Comparison of ENCODE assay signal across 8 cellular contexts in genomic region chr9:131657031-131657377, GRCh38.
A peak's percentile ranks its signal among the peaks of the same experiment; 100 is the strongest.
DNase-seq lines count a peak whose midpoint lies in the region; ATAC-seq and TF ChIP-seq lines count a peak whose summit lies in the region.

No MANE protein-coding gene starts in this region.

- no peak overlapping the region for H3K27ac ChIP-seq in rectal smooth muscle tissue (ENCODE audit: low read depth, low read length)

- no peaks in the 10 kb centered on the region for H3K36me3 ChIP-seq in rectal smooth muscle tissue (ENCODE audit: control insufficient read depth, insufficient read depth, low read length)

- ATAC-seq in GM19397 (IDR thresholded peaks at IDR 0.05; ENCODE audit: unreplicated experiment) = peak; percentile 8
- ATAC-seq in HG03354 (IDR thresholded peaks at IDR 0.05; ENCODE audit: poor library complexity, severe bottlenecking, unreplicated experiment) = peak; percentile 34

- no peaks in the 10 kb centered on the region for H3K27me3 ChIP-seq in rectal smooth muscle tissue (ENCODE audit: control insufficient read depth, insufficient read depth, low read length)

- H3K4me3 Mint-ChIP-seq in MCF 10A (ENCODE audit: unreplicated experiment) = no peak overlapping the region

- CTCF ChIA-PET in MCF 10A (lab: Yijun Ruan, JAX) = no interaction called here

- peaks cover 32% of the 10 kb centered on the region for H3K4me1 Mint-ChIP-seq in MCF 10A (ENCODE audit: insufficient read depth, unreplicated experiment)

- intact Hi-C loops in MCF 10A (cut with micrococcal nuclease) = no loop called here

- no peaks in the 10 kb centered on the region for H3K36me3 Mint-ChIP-seq in MCF 10A (ENCODE audit: insufficient read depth, unreplicated experiment)

- H3K9ac ChIP-seq in rectal smooth muscle tissue (ENCODE audit: low read length) = peak overlapping the region; percentile 14

- no peak overlapping the region for H3K4me3 ChIP-seq in rectal smooth muscle tissue (ENCODE audit: low read length)

- H3K9me3 Mint-ChIP-seq in MCF 10A (ENCODE audit: unreplicated experiment) = no peaks in the 10 kb centered on the region

- peak overlapping the region; percentile 7 for H3K27ac Mint-ChIP-seq in MCF 10A (ENCODE audit: low read depth, unreplicated experiment)

- no TSS peak for BruUV-seq in MCF 10A (replicated peaks; lab: Mats Ljungman, UMichigan)

- peaks cover 9% of the 10 kb centered on the region for H3K4me1 ChIP-seq in rectal smooth muscle tissue (ENCODE audit: control insufficient read depth, insufficient read depth, low read length)

- DNase-seq in MCF 10A (ENCODE audit: unreplicated experiment) (no peak), HuH-7.5 (ENCODE audit: low spot score) (no peak), nucleus accumbens (lab: John Stamatoyannopoulos, UW) (no peak), NOMO-1 treated with dmso at 0.1 percent for 144 hours (lab: John Stamatoyannopoulos, UW; ENCODE audit: unreplicated experiment) (no peak), NCI-H226 (no peak)

- POLR2A ChIA-PET in MCF 10A (lab: Yijun Ruan, JAX) = interaction anchor here (1.0 to 3.7 kb wide), 4 partner anchors 21 to 37 kb away, joined by 3 to 44 read pairs (median 10); no protein-coding TSS in a partner anchor

- TF ChIP-seq CTCF in MCF 10A (IDR thresholded peaks at IDR 0.05; ENCODE audit: unreplicated experiment) = no peak

- H3K27me3 Mint-ChIP-seq in MCF 10A (ENCODE audit: insufficient read depth, unreplicated experiment) = no peaks in the 10 kb centered on the region
